In the genomic region with DNA sequence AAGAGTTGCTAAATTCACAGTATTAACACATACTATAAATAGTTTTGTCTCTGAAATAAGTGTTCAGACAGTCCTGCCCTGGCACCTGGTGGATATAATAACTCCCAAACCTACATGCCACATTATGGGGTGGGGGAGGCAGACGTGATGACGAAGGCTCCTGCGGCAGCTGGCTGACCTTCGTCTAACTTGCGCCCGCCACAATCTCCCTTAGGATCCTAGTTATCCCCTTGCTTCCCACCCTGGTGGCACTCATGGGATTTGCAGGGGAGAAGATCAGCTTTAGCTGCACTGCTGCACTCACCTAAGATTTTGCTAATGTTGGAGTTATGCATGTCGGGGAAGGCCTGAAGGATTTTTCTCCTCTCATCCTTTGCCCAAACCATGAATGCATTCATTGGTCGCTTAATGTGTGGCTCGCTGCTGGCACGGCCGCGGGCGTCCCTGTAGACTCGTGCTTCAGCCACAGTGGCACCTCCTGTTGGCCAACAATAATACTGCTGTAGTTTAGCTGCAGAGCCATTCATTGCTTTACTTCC, we compare ENCODE assay signal across 12 cellular contexts.
DNase-seq lines count a peak whose midpoint lies in the region; ATAC-seq and TF ChIP-seq lines count a peak whose summit lies in the region.
"Had no signal": no experiment of that assay in that cellular context is flagged by ENCODE, and none has a peak within 500 bp of the region (broad histone marks: within the 10 kb centered on the region; RNA-seq: fewer than 3 reads in every experiment).

No MANE protein-coding gene starts in this region.

- no peak overlapping the region for H3K9ac ChIP-seq in OCI-LY1 (ENCODE audit: low read length)

- no peak overlapping the region for H3K4me2 ChIP-seq in OCI-LY1 (ENCODE audit: low read length)

- TF ChIP-seq CTCF in GM12864 (IDR thresholded peaks at IDR 0.05; ENCODE audit: low read depth, low read length, missing control alignments) (peak; percentile 31), OCI-LY1 (IDR thresholded peaks at IDR 0.05; ENCODE audit: low read length) (peak; percentile 56; the same call in 1 of the 2 replicates), fibroblast of mammary gland (conservative IDR thresholded peaks at IDR 0.05; ENCODE audit: control insufficient read depth, insufficient read depth, low read depth, low read length) (peak; percentile 7), nephron (IDR thresholded peaks at IDR 0.05; ENCODE audit: unreplicated experiment in 3 of 3) (peak; percentile 19 to 29 (median 24))

- no peaks in the 10 kb centered on the region for H3K36me3 ChIP-seq in OCI-LY1 (ENCODE audit: insufficient read depth, low read length)

- no peak overlapping the region for H2AFZ ChIP-seq in OCI-LY1 (ENCODE audit: low read length)

- no peak overlapping the region for H3K27ac ChIP-seq in OCI-LY1 (ENCODE audit: low read depth, low read length, poor library complexity, severe bottlenecking)
- H3K27ac ChIP-seq: coronary artery had no signal

- no peak overlapping the region for H3K4me3 Mint-ChIP-seq in nephron
- H3K4me3 Mint-ChIP-seq in effector memory CD8-positive, alpha-beta T cell = no peak overlapping the region

- H3K27me3 ChIP-seq in OCI-LY1 (ENCODE audit: insufficient read depth, low read length) = no peaks in the 10 kb centered on the region

- no peaks in the 10 kb centered on the region for H4K20me1 ChIP-seq in OCI-LY1 (ENCODE audit: insufficient read depth, low read length)

- H3K4me3 ChIP-seq in GM12864 (ENCODE audit: low read depth, low read length) = no peak overlapping the region
- no peak overlapping the region for H3K4me3 ChIP-seq in OCI-LY1 (ENCODE audit: low read depth, low read length, poor library complexity, severe bottlenecking)
- no peak overlapping the region for H3K4me3 ChIP-seq in fibroblast of mammary gland (ENCODE audit: control insufficient read depth, low read depth, low read length)
- H3K4me3 ChIP-seq: coronary artery, lung had no signal

- H3K9me3 Mint-ChIP-seq in nephron = no peaks in the 10 kb centered on the region
- H3K9me3 Mint-ChIP-seq in effector memory CD8-positive, alpha-beta T cell = peaks cover 0 to 5% of the 10 kb centered on the region in 2 donors

- no peak for ATAC-seq in effector memory CD8-positive, alpha-beta T cell (replicated peaks)

- H3K4me1 Mint-ChIP-seq in nephron = peaks cover 65% of the 10 kb centered on the region
- H3K4me1 Mint-ChIP-seq in effector memory CD8-positive, alpha-beta T cell (ENCODE audit: low read depth in 2 of 2) = no peaks in the 10 kb centered on the region

- no peak overlapping the region for H3K27ac Mint-ChIP-seq in nephron
- H3K27ac Mint-ChIP-seq in effector memory CD8-positive, alpha-beta T cell = no peak overlapping the region

- H3K36me3 Mint-ChIP-seq in nephron (ENCODE audit: low read depth) = peaks cover 9% of the 10 kb centered on the region
- H3K36me3 Mint-ChIP-seq in effector memory CD8-positive, alpha-beta T cell (ENCODE audit: insufficient read depth) = no peaks in the 10 kb centered on the region

- H3F3A ChIP-seq in OCI-LY1 (ENCODE audit: insufficient read depth, low read length) = no peaks in the 10 kb centered on the region

- H3K9me2 ChIP-seq in OCI-LY1 (ENCODE audit: low read depth, low read length) = no peaks in the 10 kb centered on the region

- H3K9me3 ChIP-seq in OCI-LY1 (ENCODE audit: low read length) = no peaks in the 10 kb centered on the region

- H3K27me3 Mint-ChIP-seq in nephron (ENCODE audit: low read depth) = no peaks in the 10 kb centered on the region
- no peaks in the 10 kb centered on the region for H3K27me3 Mint-ChIP-seq in effector memory CD8-positive, alpha-beta T cell

- DNase-seq in GM12864 (ENCODE audit: low read depth) = no peak
- DNase-seq in fibroblast of mammary gland (ENCODE audit: low read depth) = no peak
- DNase-seq in effector memory CD8-positive, alpha-beta T cell = no peak
- no peak for DNase-seq in mesenteric fat pad (ENCODE audit: low spot score)
- DNase-seq in NCI-H146 (lab: John Stamatoyannopoulos, UW) = no peak
- no peak for DNase-seq in NCI-H446 (lab: John Stamatoyannopoulos, UW)
- DNase-seq: activated T-cell treated with anti-CD3 and anti-CD28 coated beads for 4 hours, NCI-H1092 treated with DMSO at 0.1 percent for 48 hours had no signal

- H3K79me2 ChIP-seq in OCI-LY1 (ENCODE audit: insufficient read depth, low read length) = no peaks in the 10 kb centered on the region

- no peaks in the 10 kb centered on the region for H3K4me1 ChIP-seq in OCI-LY1 (ENCODE audit: insufficient read depth, low read length, severe bottlenecking)
